In genomic region chr6:142790257-142790656, GRCh38 we compare ENCODE assay signal across 1 cellular context.
TF ChIP-seq lines count a peak whose summit lies in the region.

No MANE protein-coding gene starts in this region.

TF ChIP-seq in HepG2, 621 proteins besides CTCF, POLR2A, EP300 and RAD21 (continued from another document and continues in another):
- TF ChIP-seq, protein P1, sequence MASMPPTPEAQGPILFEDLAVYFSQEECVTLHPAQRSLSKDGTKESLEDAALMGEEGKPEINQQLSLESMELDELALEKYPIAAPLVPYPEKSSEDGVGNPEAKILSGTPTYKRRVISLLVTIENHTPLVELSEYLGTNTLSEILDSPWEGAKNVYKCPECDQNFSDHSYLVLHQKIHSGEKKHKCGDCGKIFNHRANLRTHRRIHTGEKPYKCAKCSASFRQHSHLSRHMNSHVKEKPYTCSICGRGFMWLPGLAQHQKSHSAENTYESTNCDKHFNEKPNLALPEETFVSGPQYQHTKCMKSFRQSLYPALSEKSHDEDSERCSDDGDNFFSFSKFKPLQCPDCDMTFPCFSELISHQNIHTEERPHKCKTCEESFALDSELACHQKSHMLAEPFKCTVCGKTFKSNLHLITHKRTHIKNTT (CRISPR knock-in tag; IDR thresholded peaks at IDR 0.05) = no peak
- TF ChIP-seq FOXK2 (IDR thresholded peaks at IDR 0.05) = no peak
- no peak for TF ChIP-seq ATF3 (CRISPR knock-in tag; IDR thresholded peaks at IDR 0.05)
- TF ChIP-seq ETS1 (CRISPR knock-in tag; IDR thresholded peaks at IDR 0.05) = no peak
- TF ChIP-seq SCMH1 (CRISPR knock-in tag; IDR thresholded peaks at IDR 0.05; ENCODE audit: borderline replicate concordance) = no peak
- no peak for TF ChIP-seq ELF3 (CRISPR knock-in tag; IDR thresholded peaks at IDR 0.05)
- no peak for TF ChIP-seq SOX13 (IDR thresholded peaks at IDR 0.05)
- TF ChIP-seq SOX13 (CRISPR knock-in tag; conservative IDR thresholded peaks at IDR 0.05 in 1 of 2, IDR thresholded peaks at IDR 0.05 in 1 of 2) = peak in 1 of 2 experiments; percentile 51; a peak in 1 of 4 replicates
- no peak for TF ChIP-seq ZFP90 (CRISPR knock-in tag; IDR thresholded peaks at IDR 0.05; ENCODE audit: borderline replicate concordance)
- no peak for TF ChIP-seq SMARCC2 (IDR thresholded peaks at IDR 0.05)
- TF ChIP-seq, protein P2, sequence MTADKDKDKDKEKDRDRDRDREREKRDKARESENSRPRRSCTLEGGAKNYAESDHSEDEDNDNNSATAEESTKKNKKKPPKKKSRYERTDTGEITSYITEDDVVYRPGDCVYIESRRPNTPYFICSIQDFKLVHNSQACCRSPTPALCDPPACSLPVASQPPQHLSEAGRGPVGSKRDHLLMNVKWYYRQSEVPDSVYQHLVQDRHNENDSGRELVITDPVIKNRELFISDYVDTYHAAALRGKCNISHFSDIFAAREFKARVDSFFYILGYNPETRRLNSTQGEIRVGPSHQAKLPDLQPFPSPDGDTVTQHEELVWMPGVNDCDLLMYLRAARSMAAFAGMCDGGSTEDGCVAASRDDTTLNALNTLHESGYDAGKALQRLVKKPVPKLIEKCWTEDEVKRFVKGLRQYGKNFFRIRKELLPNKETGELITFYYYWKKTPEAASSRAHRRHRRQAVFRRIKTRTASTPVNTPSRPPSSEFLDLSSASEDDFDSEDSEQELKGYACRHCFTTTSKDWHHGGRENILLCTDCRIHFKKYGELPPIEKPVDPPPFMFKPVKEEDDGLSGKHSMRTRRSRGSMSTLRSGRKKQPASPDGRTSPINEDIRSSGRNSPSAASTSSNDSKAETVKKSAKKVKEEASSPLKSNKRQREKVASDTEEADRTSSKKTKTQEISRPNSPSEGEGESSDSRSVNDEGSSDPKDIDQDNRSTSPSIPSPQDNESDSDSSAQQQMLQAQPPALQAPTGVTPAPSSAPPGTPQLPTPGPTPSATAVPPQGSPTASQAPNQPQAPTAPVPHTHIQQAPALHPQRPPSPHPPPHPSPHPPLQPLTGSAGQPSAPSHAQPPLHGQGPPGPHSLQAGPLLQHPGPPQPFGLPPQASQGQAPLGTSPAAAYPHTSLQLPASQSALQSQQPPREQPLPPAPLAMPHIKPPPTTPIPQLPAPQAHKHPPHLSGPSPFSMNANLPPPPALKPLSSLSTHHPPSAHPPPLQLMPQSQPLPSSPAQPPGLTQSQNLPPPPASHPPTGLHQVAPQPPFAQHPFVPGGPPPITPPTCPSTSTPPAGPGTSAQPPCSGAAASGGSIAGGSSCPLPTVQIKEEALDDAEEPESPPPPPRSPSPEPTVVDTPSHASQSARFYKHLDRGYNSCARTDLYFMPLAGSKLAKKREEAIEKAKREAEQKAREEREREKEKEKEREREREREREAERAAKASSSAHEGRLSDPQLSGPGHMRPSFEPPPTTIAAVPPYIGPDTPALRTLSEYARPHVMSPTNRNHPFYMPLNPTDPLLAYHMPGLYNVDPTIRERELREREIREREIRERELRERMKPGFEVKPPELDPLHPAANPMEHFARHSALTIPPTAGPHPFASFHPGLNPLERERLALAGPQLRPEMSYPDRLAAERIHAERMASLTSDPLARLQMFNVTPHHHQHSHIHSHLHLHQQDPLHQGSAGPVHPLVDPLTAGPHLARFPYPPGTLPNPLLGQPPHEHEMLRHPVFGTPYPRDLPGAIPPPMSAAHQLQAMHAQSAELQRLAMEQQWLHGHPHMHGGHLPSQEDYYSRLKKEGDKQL (CRISPR knock-in tag; IDR thresholded peaks at IDR 0.05; ENCODE audit: low read depth) = peak; percentile 62; the same call in 1 of the 2 replicates
- no peak for TF ChIP-seq SMYD3 (CRISPR knock-in tag; IDR thresholded peaks at IDR 0.05)
- TF ChIP-seq, protein P3, sequence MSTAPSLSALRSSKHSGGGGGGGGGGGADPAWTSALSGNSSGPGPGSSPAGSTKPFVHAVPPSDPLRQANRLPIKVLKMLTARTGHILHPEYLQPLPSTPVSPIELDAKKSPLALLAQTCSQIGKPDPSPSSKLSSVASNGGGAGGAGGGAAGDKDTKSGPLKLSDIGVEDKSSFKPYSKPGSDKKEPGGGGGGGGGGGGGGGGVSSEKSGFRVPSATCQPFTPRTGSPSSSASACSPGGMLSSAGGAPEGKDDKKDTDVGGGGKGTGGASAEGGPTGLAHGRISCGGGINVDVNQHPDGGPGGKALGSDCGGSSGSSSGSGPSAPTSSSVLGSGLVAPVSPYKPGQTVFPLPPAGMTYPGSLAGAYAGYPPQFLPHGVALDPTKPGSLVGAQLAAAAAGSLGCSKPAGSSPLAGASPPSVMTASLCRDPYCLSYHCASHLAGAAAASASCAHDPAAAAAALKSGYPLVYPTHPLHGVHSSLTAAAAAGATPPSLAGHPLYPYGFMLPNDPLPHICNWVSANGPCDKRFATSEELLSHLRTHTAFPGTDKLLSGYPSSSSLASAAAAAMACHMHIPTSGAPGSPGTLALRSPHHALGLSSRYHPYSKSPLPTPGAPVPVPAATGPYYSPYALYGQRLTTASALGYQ (CRISPR knock-in tag; IDR thresholded peaks at IDR 0.05) = peak; percentile 53; the same call in 1 of the 2 replicates
- TF ChIP-seq ZFP82 (CRISPR knock-in tag; IDR thresholded peaks at IDR 0.05; ENCODE audit: borderline replicate concordance) = no peak
- no peak for TF ChIP-seq CAMTA2 (CRISPR knock-in tag; IDR thresholded peaks at IDR 0.05; ENCODE audit: borderline replicate concordance)
- peak; percentile 69; the same call in 1 of the 2 replicates for TF ChIP-seq HHEX (CRISPR knock-in tag; IDR thresholded peaks at IDR 0.05)
- no peak for TF ChIP-seq ZNF746 (CRISPR knock-in tag; IDR thresholded peaks at IDR 0.05)
- no peak for TF ChIP-seq NFE2L1 (CRISPR knock-in tag; IDR thresholded peaks at IDR 0.05; ENCODE audit: borderline replicate concordance)
- no peak for TF ChIP-seq CSRNP1 (CRISPR knock-in tag; IDR thresholded peaks at IDR 0.05)
- no peak for TF ChIP-seq ZGPAT (CRISPR knock-in tag; IDR thresholded peaks at IDR 0.05)
- TF ChIP-seq TFE3 (CRISPR knock-in tag; IDR thresholded peaks at IDR 0.05) = no peak
- TF ChIP-seq MTF2 (CRISPR knock-in tag; IDR thresholded peaks at IDR 0.05; ENCODE audit: borderline replicate concordance) = no peak
- no peak for TF ChIP-seq JUNB (CRISPR knock-in tag; IDR thresholded peaks at IDR 0.05; ENCODE audit: borderline replicate concordance)
- TF ChIP-seq ZBTB43 (CRISPR knock-in tag; conservative IDR thresholded peaks at IDR 0.05) = no peak
- peak; percentile 29; the same call in 1 of the 2 replicates for TF ChIP-seq HOMEZ (CRISPR knock-in tag; IDR thresholded peaks at IDR 0.05; ENCODE audit: low read depth)
- TF ChIP-seq ZNF563 (CRISPR knock-in tag; IDR thresholded peaks at IDR 0.05) = no peak
- no peak for TF ChIP-seq ZFAT (CRISPR knock-in tag; conservative IDR thresholded peaks at IDR 0.05)
- TF ChIP-seq LCORL (IDR thresholded peaks at IDR 0.05) = no peak
- TF ChIP-seq LCORL (CRISPR knock-in tag; IDR thresholded peaks at IDR 0.05) = no peak
- no peak for TF ChIP-seq ZNF230 (CRISPR knock-in tag; IDR thresholded peaks at IDR 0.05)
- TF ChIP-seq, protein P4, sequence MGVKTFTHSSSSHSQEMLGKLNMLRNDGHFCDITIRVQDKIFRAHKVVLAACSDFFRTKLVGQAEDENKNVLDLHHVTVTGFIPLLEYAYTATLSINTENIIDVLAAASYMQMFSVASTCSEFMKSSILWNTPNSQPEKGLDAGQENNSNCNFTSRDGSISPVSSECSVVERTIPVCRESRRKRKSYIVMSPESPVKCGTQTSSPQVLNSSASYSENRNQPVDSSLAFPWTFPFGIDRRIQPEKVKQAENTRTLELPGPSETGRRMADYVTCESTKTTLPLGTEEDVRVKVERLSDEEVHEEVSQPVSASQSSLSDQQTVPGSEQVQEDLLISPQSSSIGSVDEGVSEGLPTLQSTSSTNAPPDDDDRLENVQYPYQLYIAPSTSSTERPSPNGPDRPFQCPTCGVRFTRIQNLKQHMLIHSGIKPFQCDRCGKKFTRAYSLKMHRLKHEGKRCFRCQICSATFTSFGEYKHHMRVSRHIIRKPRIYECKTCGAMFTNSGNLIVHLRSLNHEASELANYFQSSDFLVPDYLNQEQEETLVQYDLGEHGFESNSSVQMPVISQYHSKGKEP (CRISPR knock-in tag; IDR thresholded peaks at IDR 0.05) = no peak
- TF ChIP-seq ZNF354B (CRISPR knock-in tag; IDR thresholded peaks at IDR 0.05) = no peak
- no peak for TF ChIP-seq RFX1 (IDR thresholded peaks at IDR 0.05)
- no peak for TF ChIP-seq ZNF232 (CRISPR knock-in tag; IDR thresholded peaks at IDR 0.05; ENCODE audit: borderline replicate concordance)
- TF ChIP-seq, protein P5, sequence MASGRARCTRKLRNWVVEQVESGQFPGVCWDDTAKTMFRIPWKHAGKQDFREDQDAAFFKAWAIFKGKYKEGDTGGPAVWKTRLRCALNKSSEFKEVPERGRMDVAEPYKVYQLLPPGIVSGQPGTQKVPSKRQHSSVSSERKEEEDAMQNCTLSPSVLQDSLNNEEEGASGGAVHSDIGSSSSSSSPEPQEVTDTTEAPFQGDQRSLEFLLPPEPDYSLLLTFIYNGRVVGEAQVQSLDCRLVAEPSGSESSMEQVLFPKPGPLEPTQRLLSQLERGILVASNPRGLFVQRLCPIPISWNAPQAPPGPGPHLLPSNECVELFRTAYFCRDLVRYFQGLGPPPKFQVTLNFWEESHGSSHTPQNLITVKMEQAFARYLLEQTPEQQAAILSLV (CRISPR knock-in tag; IDR thresholded peaks at IDR 0.05; ENCODE audit: borderline replicate concordance) = no peak
- TF ChIP-seq PHF5A (CRISPR knock-in tag; IDR thresholded peaks at IDR 0.05; ENCODE audit: low read depth, unreplicated experiment) = no peak
- peak; percentile 52; the same call in 1 of the 2 replicates for TF ChIP-seq TCF7 (IDR thresholded peaks at IDR 0.05; ENCODE audit: low read depth)
